ENCODE assay signal across 8 cellular contexts in genomic region chr5:125372694-125373621, GRCh38.
DNase-seq lines count a peak whose midpoint lies in the region; ATAC-seq and TF ChIP-seq lines count a peak whose summit lies in the region.

No MANE protein-coding gene starts in this region.

- H3K27ac Mint-ChIP-seq in mesothelial cell of epicardium: no peak overlapping the region
- no peak overlapping the region for H3K27ac Mint-ChIP-seq in activated CD4-positive, alpha-beta T cell treated with anti-CD3 and anti-CD28 coated beads for 36 hours

- TF ChIP-seq POLR2A in testis (IDR thresholded peaks at IDR 0.05): no peak

- no peaks in the 10 kb centered on the region for H3K27me3 Mint-ChIP-seq in mesothelial cell of epicardium (ENCODE audit: low read depth)
- H3K27me3 Mint-ChIP-seq in activated CD4-positive, alpha-beta T cell treated with anti-CD3 and anti-CD28 coated beads for 36 hours: no peaks in the 10 kb centered on the region

- no peak overlapping the region for H3K4me3 Mint-ChIP-seq in mesothelial cell of epicardium
- H3K4me3 Mint-ChIP-seq in activated CD4-positive, alpha-beta T cell treated with anti-CD3 and anti-CD28 coated beads for 36 hours: no peak overlapping the region

- intact Hi-C loops in testis (cut with DNase I; ENCODE audit: low total_unique reads): no loop called here
- intact Hi-C loops in left colon (cut with DNase I, micrococcal nuclease): no loop called here
- intact Hi-C loops in activated CD4-positive, alpha-beta T cell treated with anti-CD3 and anti-CD28 coated beads for 36 hours (cut with DNase I, micrococcal nuclease): no loop called here

- POLR2A ChIA-PET in activated CD4-positive, alpha-beta T cell treated with anti-CD3 and anti-CD28 coated beads for 36 hours (lab: Charles Lee): no interaction called here

- no peak overlapping the region for H3K27ac ChIP-seq in testis

- DNase-seq in GM03348 (ENCODE audit: low spot score): peak; percentile 54
- DNase-seq in NCI-H226: peak; percentile 18
- DNase-seq in epidermal melanocyte (ENCODE audit: insufficient read length, low spot score): peak; percentile 37
- peak; percentile 9 for DNase-seq in occipital lobe (lab: John Stamatoyannopoulos, UW)
- DNase-seq in mesothelial cell of epicardium (ENCODE audit: low spot score in 2 of 2, unreplicated experiment in 2 of 2): no peak
- no peak for DNase-seq in testis
- DNase-seq in left colon: no peak
- no peak for DNase-seq in activated CD4-positive, alpha-beta T cell treated with anti-CD3 and anti-CD28 coated beads for 36 hours

- H3K4me3 ChIP-seq in testis: no peak overlapping the region

- CTCF ChIA-PET in activated CD4-positive, alpha-beta T cell treated with anti-CD3 and anti-CD28 coated beads for 36 hours (lab: Charles Lee): interaction anchor here (0.6 kb wide), 1 partner anchor 486 kb away, joined by 3 read pairs; no protein-coding TSS in a partner anchor

- H3K9me3 ChIP-seq in testis: no peaks in the 10 kb centered on the region

- H3K27me3 ChIP-seq in testis: no peaks in the 10 kb centered on the region

- no peak for ATAC-seq in left colon
- no peak for ATAC-seq in activated CD4-positive, alpha-beta T cell treated with anti-CD3 and anti-CD28 coated beads for 36 hours

- peaks cover 5% of the 10 kb centered on the region for H3K9me3 Mint-ChIP-seq in mesothelial cell of epicardium
- no peaks in the 10 kb centered on the region for H3K9me3 Mint-ChIP-seq in activated CD4-positive, alpha-beta T cell treated with anti-CD3 and anti-CD28 coated beads for 36 hours (ENCODE audit: low read depth)

- WGBS in testis, 2 donors: 76 to 81% methylated on average over 6 of the region's 6 CpGs

- TF ChIP-seq CTCF in mesothelial cell of epicardium (IDR thresholded peaks at IDR 0.05; ENCODE audit: unreplicated experiment): no peak
- no peak for TF ChIP-seq CTCF in testis (IDR thresholded peaks at IDR 0.05)

- no peaks in the 10 kb centered on the region for H3K4me1 ChIP-seq in testis

- H3K36me3 Mint-ChIP-seq in mesothelial cell of epicardium: peaks cover 3% of the 10 kb centered on the region
- H3K36me3 Mint-ChIP-seq in activated CD4-positive, alpha-beta T cell treated with anti-CD3 and anti-CD28 coated beads for 36 hours (ENCODE audit: low read depth): no peaks in the 10 kb centered on the region

- no peaks in the 10 kb centered on the region for H3K36me3 ChIP-seq in testis (ENCODE audit: low read depth, missing control alignments)

- peaks cover 41% of the 10 kb centered on the region for H3K4me1 Mint-ChIP-seq in mesothelial cell of epicardium
- H3K4me1 Mint-ChIP-seq in activated CD4-positive, alpha-beta T cell treated with anti-CD3 and anti-CD28 coated beads for 36 hours: no peaks in the 10 kb centered on the region

Comparison
In these comparisons a context has a peak if more than half of its experiments do, and no peak if none do; other contexts are left out.
1. DNase-seq: peak in GM03348 (single experiment), NCI-H226 (single experiment), epidermal melanocyte (single experiment) and occipital lobe (single experiment); none in mesothelial cell of epicardium (0 of 2), testis (single experiment), left colon (0 of 2) and activated CD4-positive, alpha-beta T cell treated with anti-CD3 and anti-CD28 coated beads for 36 hours (single experiment).